ENCODE assay signal across 3 cellular contexts in the genomic region with DNA sequence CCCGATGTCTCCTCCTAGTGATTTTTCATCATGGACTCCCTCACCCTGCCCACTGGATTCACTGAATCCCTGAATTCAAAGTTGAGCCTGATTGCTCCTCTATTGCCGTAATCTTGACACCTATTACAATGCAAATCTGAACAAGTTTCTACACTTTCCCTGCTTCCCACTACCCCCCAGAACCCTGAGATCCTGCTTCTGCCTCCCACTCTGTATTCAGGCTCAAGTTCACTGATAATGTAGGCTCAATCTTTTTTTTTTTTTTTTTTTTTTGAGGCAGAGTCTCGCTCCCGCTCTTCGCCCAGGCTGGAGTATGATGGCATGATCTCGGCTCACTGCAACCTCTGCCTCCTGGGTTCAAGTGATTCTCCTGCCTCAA.
TF ChIP-seq lines count a peak whose summit lies in the region.

No MANE protein-coding gene starts in this region.

TF ChIP-seq in A549, 52 proteins besides CTCF, POLR2A, EP300 and RAD21:
- TF ChIP-seq BCL3 (IDR thresholded peaks at IDR 0.05) (no peak), FOSL2 (IDR thresholded peaks at IDR 0.05) (no peak), FOSL2 (CRISPR knock-in tag; IDR thresholded peaks at IDR 0.05) (no peak), HDAC2 (IDR thresholded peaks at IDR 0.05) (no peak), EHF (CRISPR knock-in tag; IDR thresholded peaks at IDR 0.05) (no peak), SREBF2 (IDR thresholded peaks at IDR 0.05) (no peak), RCOR1 (IDR thresholded peaks at IDR 0.05; ENCODE audit: low read depth, low read length) (no peak), RARB (CRISPR knock-in tag; IDR thresholded peaks at IDR 0.05) (no peak)
- TF ChIP-seq, protein P1, sequence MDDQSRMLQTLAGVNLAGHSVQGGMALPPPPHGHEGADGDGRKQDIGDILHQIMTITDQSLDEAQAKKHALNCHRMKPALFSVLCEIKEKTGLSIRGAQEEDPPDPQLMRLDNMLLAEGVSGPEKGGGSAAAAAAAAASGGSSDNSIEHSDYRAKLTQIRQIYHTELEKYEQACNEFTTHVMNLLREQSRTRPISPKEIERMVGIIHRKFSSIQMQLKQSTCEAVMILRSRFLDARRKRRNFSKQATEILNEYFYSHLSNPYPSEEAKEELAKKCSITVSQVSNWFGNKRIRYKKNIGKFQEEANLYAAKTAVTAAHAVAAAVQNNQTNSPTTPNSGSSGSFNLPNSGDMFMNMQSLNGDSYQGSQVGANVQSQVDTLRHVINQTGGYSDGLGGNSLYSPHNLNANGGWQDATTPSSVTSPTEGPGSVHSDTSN (IDR thresholded peaks at IDR 0.05), result no peak

TF ChIP-seq in HEK293, 187 proteins besides CTCF, POLR2A, EP300 and RAD21:
- no peak for TF ChIP-seq ZNF548 (tag by site-specific recombination; IDR thresholded peaks at IDR 0.05)
- no peak for TF ChIP-seq KLF8 (tag by site-specific recombination; IDR thresholded peaks at IDR 0.05)
- no peak for TF ChIP-seq EGR2 (tag by site-specific recombination; IDR thresholded peaks at IDR 0.05; ENCODE audit: low read depth)
- TF ChIP-seq, protein P2, sequence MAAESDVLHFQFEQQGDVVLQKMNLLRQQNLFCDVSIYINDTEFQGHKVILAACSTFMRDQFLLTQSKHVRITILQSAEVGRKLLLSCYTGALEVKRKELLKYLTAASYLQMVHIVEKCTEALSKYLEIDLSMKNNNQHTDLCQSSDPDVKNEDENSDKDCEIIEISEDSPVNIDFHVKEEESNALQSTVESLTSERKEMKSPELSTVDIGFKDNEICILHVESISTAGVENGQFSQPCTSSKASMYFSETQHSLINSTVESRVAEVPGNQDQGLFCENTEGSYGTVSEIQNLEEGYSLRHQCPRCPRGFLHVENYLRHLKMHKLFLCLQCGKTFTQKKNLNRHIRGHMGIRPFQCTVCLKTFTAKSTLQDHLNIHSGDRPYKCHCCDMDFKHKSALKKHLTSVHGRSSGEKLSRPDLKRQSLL (tag by site-specific recombination; IDR thresholded peaks at IDR 0.05), result no peak
- TF ChIP-seq, protein P3, sequence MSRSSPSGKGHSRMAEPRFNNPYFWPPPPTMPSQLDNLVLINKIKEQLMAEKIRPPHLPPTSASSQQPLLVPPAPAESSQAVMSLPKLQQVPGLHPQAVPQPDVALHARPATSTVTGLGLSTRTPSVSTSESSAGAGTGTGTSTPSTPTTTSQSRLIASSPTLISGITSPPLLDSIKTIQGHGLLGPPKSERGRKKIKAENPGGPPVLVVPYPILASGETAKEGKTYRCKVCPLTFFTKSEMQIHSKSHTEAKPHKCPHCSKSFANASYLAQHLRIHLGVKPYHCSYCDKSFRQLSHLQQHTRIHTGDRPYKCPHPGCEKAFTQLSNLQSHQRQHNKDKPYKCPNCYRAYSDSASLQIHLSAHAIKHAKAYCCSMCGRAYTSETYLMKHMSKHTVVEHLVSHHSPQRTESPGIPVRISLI (tag by site-specific recombination; IDR thresholded peaks at IDR 0.05), result peak; percentile 75; the same call in 1 of the 2 replicates
- no peak for TF ChIP-seq ZNF324 (tag by site-specific recombination; IDR thresholded peaks at IDR 0.05)
- no peak for TF ChIP-seq ZIC2 (tag by site-specific recombination; IDR thresholded peaks at IDR 0.05)

TF ChIP-seq in GM12878, 131 proteins besides CTCF, POLR2A, EP300 and RAD21:
- no peak for TF ChIP-seq ZNF24 (IDR thresholded peaks at IDR 0.05)
- TF ChIP-seq, protein P4, sequence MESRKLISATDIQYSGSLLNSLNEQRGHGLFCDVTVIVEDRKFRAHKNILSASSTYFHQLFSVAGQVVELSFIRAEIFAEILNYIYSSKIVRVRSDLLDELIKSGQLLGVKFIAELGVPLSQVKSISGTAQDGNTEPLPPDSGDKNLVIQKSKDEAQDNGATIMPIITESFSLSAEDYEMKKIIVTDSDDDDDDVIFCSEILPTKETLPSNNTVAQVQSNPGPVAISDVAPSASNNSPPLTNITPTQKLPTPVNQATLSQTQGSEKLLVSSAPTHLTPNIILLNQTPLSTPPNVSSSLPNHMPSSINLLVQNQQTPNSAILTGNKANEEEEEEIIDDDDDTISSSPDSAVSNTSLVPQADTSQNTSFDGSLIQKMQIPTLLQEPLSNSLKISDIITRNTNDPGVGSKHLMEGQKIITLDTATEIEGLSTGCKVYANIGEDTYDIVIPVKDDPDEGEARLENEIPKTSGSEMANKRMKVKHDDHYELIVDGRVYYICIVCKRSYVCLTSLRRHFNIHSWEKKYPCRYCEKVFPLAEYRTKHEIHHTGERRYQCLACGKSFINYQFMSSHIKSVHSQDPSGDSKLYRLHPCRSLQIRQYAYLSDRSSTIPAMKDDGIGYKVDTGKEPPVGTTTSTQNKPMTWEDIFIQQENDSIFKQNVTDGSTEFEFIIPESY (IDR thresholded peaks at IDR 0.05), result no peak
- no peak for TF ChIP-seq ZNF274 (IDR thresholded peaks at IDR 0.05; ENCODE audit: insufficient read depth, insufficient read length)
- TF ChIP-seq CEBPB (IDR thresholded peaks at IDR 0.05; ENCODE audit: borderline replicate concordance in 1 of 2, low read depth in 2 of 2, low read length in 2 of 2), result no peak
- TF ChIP-seq, protein P5, sequence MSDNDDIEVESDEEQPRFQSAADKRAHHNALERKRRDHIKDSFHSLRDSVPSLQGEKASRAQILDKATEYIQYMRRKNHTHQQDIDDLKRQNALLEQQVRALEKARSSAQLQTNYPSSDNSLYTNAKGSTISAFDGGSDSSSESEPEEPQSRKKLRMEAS (IDR thresholded peaks at IDR 0.05; ENCODE audit: low read depth, low read length), result no peak
- TF ChIP-seq IKZF1 (conservative IDR thresholded peaks at IDR 0.05), result no peak
- no peak for TF ChIP-seq GATAD2B (conservative IDR thresholded peaks at IDR 0.05; ENCODE audit: low read depth)
- no peak for TF ChIP-seq BCL3 (IDR thresholded peaks at IDR 0.05; ENCODE audit: borderline replicate concordance, insufficient read depth, low read depth, low read length, poor library complexity, severe bottlenecking)
- TF ChIP-seq ETV6 (conservative IDR thresholded peaks at IDR 0.05 in 1 of 2, IDR thresholded peaks at IDR 0.05 in 1 of 2; ENCODE audit: borderline replicate concordance in 1 of 2, low read depth in 1 of 2), result no peak
- TF ChIP-seq NKRF (conservative IDR thresholded peaks at IDR 0.05), result no peak
- TF ChIP-seq CHD2 (IDR thresholded peaks at IDR 0.05; ENCODE audit: borderline replicate concordance, low read depth, low read length), result no peak
- no peak for TF ChIP-seq POLR2AphosphoS2 (IDR thresholded peaks at IDR 0.05; ENCODE audit: low read depth, low read length)
- no peak for TF ChIP-seq ZBTB4 (CRISPR knock-in tag; IDR thresholded peaks at IDR 0.05)
- TF ChIP-seq RELB (IDR thresholded peaks at IDR 0.05; ENCODE audit: low read depth), result no peak
- no peak for TF ChIP-seq CBFB (IDR thresholded peaks at IDR 0.05; ENCODE audit: low read depth)
- no peak for TF ChIP-seq JUND (IDR thresholded peaks at IDR 0.05; ENCODE audit: low read depth, low read length)
- no peak for TF ChIP-seq BCL11A (IDR thresholded peaks at IDR 0.05; ENCODE audit: low read depth, low read length)
